1 cellular context compared by ENCODE assay signal in genomic region chr22:39234157-39234793, GRCh38.
TF ChIP-seq lines count a peak whose summit lies in the region.

No MANE protein-coding gene starts in this region.

TF ChIP-seq in GM23338, 12 proteins besides CTCF, POLR2A, EP300 and RAD21 (continued from another document):
- TF ChIP-seq ZNF462 (CRISPR knock-in tag; IDR thresholded peaks at IDR 0.05) (no peak), JUNB (IDR thresholded peaks at IDR 0.05; ENCODE audit: unreplicated experiment) (no peak), EZH2 (IDR thresholded peaks at IDR 0.05; ENCODE audit: low read depth, unreplicated experiment) (no peak), EZH2phosphoT487 (IDR thresholded peaks at IDR 0.05; ENCODE audit: unreplicated experiment) (no peak), ZNF331 (CRISPR knock-in tag; IDR thresholded peaks at IDR 0.05; ENCODE audit: low read depth) (no peak), ZNF114 (CRISPR knock-in tag; IDR thresholded peaks at IDR 0.05) (no peak), NANOG (IDR thresholded peaks at IDR 0.05; ENCODE audit: borderline replicate concordance) (no peak), POLR2AphosphoS5 (IDR thresholded peaks at IDR 0.05; ENCODE audit: low read depth) (no peak), CREB1 (CRISPR knock-in tag; IDR thresholded peaks at IDR 0.05; ENCODE audit: low read depth) (no peak)
